In the genomic region with DNA sequence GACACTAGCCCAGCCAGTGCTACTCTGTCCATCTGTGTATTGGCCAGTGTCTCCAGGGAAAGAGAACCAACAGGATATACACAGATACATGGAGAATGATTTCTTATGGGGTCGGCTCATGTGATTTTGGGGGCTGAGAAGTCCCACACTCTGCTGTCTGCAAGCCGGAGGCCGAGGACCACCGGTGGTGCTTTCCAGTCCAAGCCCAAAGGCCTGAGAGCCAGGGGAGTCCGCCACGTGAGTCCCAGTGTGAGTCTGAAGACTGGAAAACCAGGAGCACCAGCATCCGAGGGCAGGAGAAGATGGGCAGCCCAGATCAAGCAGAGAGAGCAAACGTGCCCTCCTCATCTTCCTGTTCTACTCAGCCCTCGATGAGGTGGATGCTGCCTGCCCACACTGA, we compare ENCODE assay signal across 1 cellular context.
TF ChIP-seq lines count a peak whose summit lies in the region.

No MANE protein-coding gene starts in this region.

TF ChIP-seq in HepG2, 621 proteins besides CTCF, POLR2A, EP300 and RAD21:
- no peak for TF ChIP-seq HOXA9 (CRISPR knock-in tag; IDR thresholded peaks at IDR 0.05; ENCODE audit: borderline replicate concordance)
- TF ChIP-seq, protein P1, sequence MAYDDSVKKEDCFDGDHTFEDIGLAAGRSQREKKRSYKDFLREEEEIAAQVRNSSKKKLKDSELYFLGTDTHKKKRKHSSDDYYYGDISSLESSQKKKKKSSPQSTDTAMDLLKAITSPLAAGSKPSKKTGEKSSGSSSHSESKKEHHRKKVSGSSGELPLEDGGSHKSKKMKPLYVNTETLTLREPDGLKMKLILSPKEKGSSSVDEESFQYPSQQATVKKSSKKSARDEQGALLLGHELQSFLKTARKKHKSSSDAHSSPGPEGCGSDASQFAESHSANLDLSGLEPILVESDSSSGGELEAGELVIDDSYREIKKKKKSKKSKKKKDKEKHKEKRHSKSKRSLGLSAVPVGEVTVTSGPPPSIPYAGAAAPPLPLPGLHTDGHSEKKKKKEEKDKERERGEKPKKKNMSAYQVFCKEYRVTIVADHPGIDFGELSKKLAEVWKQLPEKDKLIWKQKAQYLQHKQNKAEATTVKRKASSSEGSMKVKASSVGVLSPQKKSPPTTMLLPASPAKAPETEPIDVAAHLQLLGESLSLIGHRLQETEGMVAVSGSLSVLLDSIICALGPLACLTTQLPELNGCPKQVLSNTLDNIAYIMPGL (CRISPR knock-in tag; IDR thresholded peaks at IDR 0.05; ENCODE audit: borderline replicate concordance in 1 of 2, low read depth in 1 of 2), result no peak
- no peak for TF ChIP-seq HOMEZ (CRISPR knock-in tag; IDR thresholded peaks at IDR 0.05; ENCODE audit: low read depth)
- TF ChIP-seq SYNCRIP (IDR thresholded peaks at IDR 0.05; ENCODE audit: insufficient read depth, low read depth, low read length), result no peak
- no peak for TF ChIP-seq HNRNPK (IDR thresholded peaks at IDR 0.05; ENCODE audit: low read depth, low read length, poor library complexity, severe bottlenecking)
- TF ChIP-seq, protein P2, sequence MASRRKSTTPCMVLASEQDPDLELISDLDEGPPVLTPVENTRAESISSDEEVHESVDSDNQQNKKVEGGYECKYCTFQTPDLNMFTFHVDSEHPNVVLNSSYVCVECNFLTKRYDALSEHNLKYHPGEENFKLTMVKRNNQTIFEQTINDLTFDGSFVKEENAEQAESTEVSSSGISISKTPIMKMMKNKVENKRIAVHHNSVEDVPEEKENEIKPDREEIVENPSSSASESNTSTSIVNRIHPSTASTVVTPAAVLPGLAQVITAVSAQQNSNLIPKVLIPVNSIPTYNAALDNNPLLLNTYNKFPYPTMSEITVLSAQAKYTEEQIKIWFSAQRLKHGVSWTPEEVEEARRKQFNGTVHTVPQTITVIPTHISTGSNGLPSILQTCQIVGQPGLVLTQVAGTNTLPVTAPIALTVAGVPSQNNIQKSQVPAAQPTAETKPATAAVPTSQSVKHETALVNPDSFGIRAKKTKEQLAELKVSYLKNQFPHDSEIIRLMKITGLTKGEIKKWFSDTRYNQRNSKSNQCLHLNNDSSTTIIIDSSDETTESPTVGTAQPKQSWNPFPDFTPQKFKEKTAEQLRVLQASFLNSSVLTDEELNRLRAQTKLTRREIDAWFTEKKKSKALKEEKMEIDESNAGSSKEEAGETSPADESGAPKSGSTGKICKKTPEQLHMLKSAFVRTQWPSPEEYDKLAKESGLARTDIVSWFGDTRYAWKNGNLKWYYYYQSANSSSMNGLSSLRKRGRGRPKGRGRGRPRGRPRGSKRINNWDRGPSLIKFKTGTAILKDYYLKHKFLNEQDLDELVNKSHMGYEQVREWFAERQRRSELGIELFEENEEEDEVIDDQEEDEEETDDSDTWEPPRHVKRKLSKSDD (CRISPR knock-in tag; IDR thresholded peaks at IDR 0.05; ENCODE audit: low read depth), result no peak
- TF ChIP-seq MED13 (CRISPR knock-in tag; IDR thresholded peaks at IDR 0.05), result no peak
- TF ChIP-seq, protein P3, sequence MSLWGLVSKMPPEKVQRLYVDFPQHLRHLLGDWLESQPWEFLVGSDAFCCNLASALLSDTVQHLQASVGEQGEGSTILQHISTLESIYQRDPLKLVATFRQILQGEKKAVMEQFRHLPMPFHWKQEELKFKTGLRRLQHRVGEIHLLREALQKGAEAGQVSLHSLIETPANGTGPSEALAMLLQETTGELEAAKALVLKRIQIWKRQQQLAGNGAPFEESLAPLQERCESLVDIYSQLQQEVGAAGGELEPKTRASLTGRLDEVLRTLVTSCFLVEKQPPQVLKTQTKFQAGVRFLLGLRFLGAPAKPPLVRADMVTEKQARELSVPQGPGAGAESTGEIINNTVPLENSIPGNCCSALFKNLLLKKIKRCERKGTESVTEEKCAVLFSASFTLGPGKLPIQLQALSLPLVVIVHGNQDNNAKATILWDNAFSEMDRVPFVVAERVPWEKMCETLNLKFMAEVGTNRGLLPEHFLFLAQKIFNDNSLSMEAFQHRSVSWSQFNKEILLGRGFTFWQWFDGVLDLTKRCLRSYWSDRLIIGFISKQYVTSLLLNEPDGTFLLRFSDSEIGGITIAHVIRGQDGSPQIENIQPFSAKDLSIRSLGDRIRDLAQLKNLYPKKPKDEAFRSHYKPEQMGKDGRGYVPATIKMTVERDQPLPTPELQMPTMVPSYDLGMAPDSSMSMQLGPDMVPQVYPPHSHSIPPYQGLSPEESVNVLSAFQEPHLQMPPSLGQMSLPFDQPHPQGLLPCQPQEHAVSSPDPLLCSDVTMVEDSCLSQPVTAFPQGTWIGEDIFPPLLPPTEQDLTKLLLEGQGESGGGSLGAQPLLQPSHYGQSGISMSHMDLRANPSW (CRISPR knock-in tag; IDR thresholded peaks at IDR 0.05; ENCODE audit: borderline replicate concordance), result no peak
TF ChIP-seq in HepG2: peak in this region for 0.
